9 cellular contexts compared by ENCODE assay signal in the genomic region with DNA sequence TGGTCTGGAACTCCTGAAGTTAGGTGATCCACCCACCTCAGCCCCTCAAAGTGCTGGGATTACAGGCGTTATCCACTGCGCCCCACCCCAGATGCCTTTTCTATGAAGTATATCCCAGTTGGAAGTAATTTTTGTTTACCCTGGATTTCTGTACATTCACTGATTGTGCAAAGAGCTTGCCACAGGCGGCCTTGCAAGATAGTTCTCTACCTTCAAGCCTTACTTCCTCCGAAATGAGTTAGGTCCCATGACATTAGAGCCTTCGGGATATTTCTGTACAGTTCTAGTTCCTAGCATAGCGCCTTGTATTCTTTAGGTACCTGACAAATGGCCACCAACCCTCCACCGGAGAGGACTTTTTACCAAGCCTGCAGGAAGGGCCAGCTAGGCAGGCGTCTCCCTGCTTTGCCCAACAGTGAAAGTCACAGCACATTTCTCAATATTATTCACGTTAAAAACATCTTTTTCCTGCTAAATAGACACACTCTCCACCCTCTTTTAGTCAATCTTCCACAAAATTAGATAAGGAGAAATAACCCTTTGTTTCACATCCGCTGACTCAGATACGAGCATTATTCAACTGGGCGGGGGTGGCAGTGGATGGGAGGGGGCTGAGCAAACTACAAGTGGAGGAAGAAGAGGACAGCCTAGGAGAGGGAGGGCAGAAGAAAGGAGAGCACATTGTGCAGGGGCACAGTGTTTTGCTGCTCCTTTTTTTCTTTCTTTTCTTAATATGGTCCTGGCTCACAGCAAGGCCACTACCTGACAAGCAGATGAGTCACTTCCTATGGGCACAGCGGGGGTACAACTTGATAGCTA. TPM values are rescaled to one million over a fixed set of nuclear protein-coding genes. Genes with fewer than 3 reads are reported as not detected.
A peak's percentile ranks its signal among the peaks of the same experiment; 100 is the strongest.
DNase-seq lines count a peak whose midpoint lies in the region; ATAC-seq and TF ChIP-seq lines count a peak whose summit lies in the region.
"Had no signal": no experiment of that assay in that cellular context is flagged by ENCODE, and none has a peak within 500 bp of the region (broad histone marks: within the 10 kb centered on the region; RNA-seq: fewer than 3 reads in every experiment).

No MANE protein-coding gene starts in this region.

- H3K4me1 Mint-ChIP-seq in activated T-cell treated with anti-CD3 and anti-CD28 coated beads, Interleukin-2, amount 50 U/mL, for 24 hours (ENCODE audit: low read depth): peaks cover 22% of the 10 kb centered on the region

- H3K27ac ChIP-seq in AG04450 (ENCODE audit: low read depth, low read length) (peak overlapping the region; percentile 96), skin epidermis (peak overlapping the region in 15 of 21 experiments; percentile 14 to 86 (median 63))
- H3K27ac ChIP-seq: cardiac muscle cell had no signal

- no peak for TF ChIP-seq CTCF in AG04450 (IDR thresholded peaks at IDR 0.05; ENCODE audit: low read depth, low read length)

- no peaks in the 10 kb centered on the region for H3K36me3 Mint-ChIP-seq in activated T-cell treated with anti-CD3 and anti-CD28 coated beads, Interleukin-2, amount 50 U/mL, for 24 hours (ENCODE audit: low read depth)

- no peaks in the 10 kb centered on the region; the same call in 1 of the 2 replicates for H3K9me3 ChIP-seq in AG04450 (ENCODE audit: control insufficient read depth, insufficient read depth, low read length)

- peak overlapping the region; percentile 22 for H3K27ac Mint-ChIP-seq in activated T-cell treated with anti-CD3 and anti-CD28 coated beads, Interleukin-2, amount 50 U/mL, for 24 hours

- ATAC-seq in Right ventricle myocardium superior (ENCODE audit: poor library complexity) (peak; percentile 21), GM19397 (IDR thresholded peaks at IDR 0.05; ENCODE audit: unreplicated experiment) (no peak), HG03095 (IDR thresholded peaks at IDR 0.05; ENCODE audit: unreplicated experiment) (no peak)

- peaks cover 48% of the 10 kb centered on the region for H3K27me3 Mint-ChIP-seq in activated T-cell treated with anti-CD3 and anti-CD28 coated beads, Interleukin-2, amount 50 U/mL, for 24 hours

- CTCF ChIA-PET in AG04450 (lab: Charles Lee): interaction anchor here (3.0 kb wide), 1 partner anchor 13 kb away, joined by 16 read pairs; no protein-coding TSS in a partner anchor

- no peaks in the 10 kb centered on the region for H3K9me3 Mint-ChIP-seq in activated T-cell treated with anti-CD3 and anti-CD28 coated beads, Interleukin-2, amount 50 U/mL, for 24 hours

- peak overlapping the region; percentile 77 for H3K4me3 Mint-ChIP-seq in activated T-cell treated with anti-CD3 and anti-CD28 coated beads, Interleukin-2, amount 50 U/mL, for 24 hours

- intact Hi-C loops in Right ventricle myocardium superior (cut with DNase I): no loop called here

- POLR2A ChIA-PET in AG04450 (lab: Yijun Ruan, JAX): interaction anchor here (0.6 to 2.1 kb wide), 2 partner anchors 40 to 41 kb away, joined by 3 to 15 read pairs; a partner anchor contains a TSS

- H3K27me3 ChIP-seq in AG04450 (ENCODE audit: control insufficient read depth, insufficient read depth, low read length): no peaks in the 10 kb centered on the region

- DNase-seq in AG04450 (ENCODE audit: low read depth, low spot score) (no peak), HS-5 (ENCODE audit: low read depth) (peak; percentile 97), Right ventricle myocardium superior (no peak), NCI-H2196 treated with DMSO at 0.1 percent for 48 hours (lab: John Stamatoyannopoulos, UW; ENCODE audit: unreplicated experiment) (no peak)
- no peak for DNase-seq in activated T-cell treated with anti-CD3 and anti-CD28 coated beads, Interleukin-2, amount 50 U/mL, for 24 hours

- peak overlapping the region; percentile 77 for H3K4me3 ChIP-seq in AG04450 (ENCODE audit: low read depth, low read length)
- H3K4me3 ChIP-seq in skin epidermis: peak overlapping the region in 2 of 7 experiments; percentile 39 to 57

RNA-seq across cellular contexts. Expression of a gene that starts 40.0 kb away (rescaled TPM):
- 13.7 and 15.6 TPM in 2 replicates for polyA plus RNA-seq in AG04450 (2011; rRNA removed)
- 10.2 and 16.6 TPM in 2 replicates for polyA minus RNA-seq in AG04450 (2011; rRNA and poly(A)+ RNA removed)
- 21.2 TPM for total RNA-seq in Right ventricle myocardium superior
